ENCODE assay signal across 1 cellular context in the genomic region with DNA sequence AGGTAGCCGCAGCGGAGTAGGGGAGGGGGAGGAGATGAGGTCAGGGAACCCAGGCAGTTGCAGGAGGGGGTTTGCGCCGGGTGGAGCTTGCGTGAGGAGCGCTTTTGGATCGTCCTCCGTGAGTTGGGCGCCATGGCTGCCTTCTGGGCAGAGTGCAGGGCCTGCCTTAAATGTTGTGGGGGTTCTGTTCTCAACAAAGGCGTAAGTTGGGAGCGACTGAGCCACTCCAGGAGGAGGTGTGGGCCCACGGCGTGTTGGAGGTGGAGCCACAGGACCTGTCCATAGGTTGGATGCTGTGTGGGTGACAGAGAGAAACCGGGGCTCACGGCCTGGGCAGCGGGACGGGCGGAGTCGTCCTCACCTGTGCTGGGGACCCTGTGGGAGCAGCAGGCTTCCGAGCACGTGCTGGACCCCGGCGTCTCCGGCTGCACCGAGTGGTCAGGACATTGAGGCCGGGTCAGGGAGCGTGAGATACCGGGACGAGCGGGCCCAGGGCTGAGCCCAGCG.
TF ChIP-seq lines count a peak whose summit lies in the region.

No MANE protein-coding gene starts in this region.

TF ChIP-seq in endothelial cell of umbilical vein, 7 proteins besides CTCF, POLR2A, EP300 and RAD21:
- no peak for TF ChIP-seq FOS (IDR thresholded peaks at IDR 0.05; ENCODE audit: borderline replicate concordance, insufficient read depth, low read length)
- TF ChIP-seq MYC (IDR thresholded peaks at IDR 0.05; ENCODE audit: low read depth, low read length) = no peak
- TF ChIP-seq POLR2AphosphoS5 (IDR thresholded peaks at IDR 0.05; ENCODE audit: insufficient read depth, low read depth, low read length) = no peak
